ENCODE assay signal across 3 cellular contexts in genomic region chr10:73663621-73664020, GRCh38. TPM values are rescaled to one million over a fixed set of nuclear protein-coding genes. Genes with fewer than 3 reads are reported as not detected.
"Had no signal": no experiment of that assay in that cellular context is flagged by ENCODE, and none has a peak within 500 bp of the region (broad histone marks: within the 10 kb centered on the region; RNA-seq: fewer than 3 reads in every experiment).

No MANE protein-coding gene starts in this region.

RNA-seq across cellular contexts. Expression of gene SYNPO2L, which starts 7.8 kb away (rescaled TPM):
- total RNA-seq: GM23338, HepG2 had no signal
- polyA plus RNA-seq: HepG2 had no signal

RNA-seq across cellular contexts. Expression of gene MYOZ1, which starts 22.3 kb away (rescaled TPM):
- total RNA-seq: HepG2, HT1080 had no signal
- polyA plus RNA-seq: HepG2 had no signal
